In the genomic region with DNA sequence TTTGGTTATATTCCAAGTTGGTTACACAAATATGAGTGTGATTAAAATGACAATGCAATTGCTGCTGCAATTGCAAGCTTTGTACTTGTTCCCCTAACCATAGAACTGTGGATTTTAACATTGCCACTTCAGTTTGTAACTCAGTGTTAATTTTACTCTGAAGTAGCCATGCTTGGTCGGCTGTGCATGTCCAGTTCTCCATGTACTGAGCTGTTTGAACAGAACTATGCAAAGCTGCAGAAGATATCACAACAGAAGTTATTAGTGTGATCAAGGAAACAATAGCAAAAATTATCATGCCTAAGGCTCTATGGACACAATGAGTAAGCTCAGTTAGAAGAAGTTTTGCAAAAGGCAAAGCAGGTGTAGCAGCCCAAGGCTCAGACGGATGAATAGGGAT, we compare ENCODE assay signal across 23 cellular contexts. TPM values are rescaled to one million over a fixed set of nuclear protein-coding genes. Genes with fewer than 3 reads are reported as not detected.
"Had no signal": no experiment of that assay in that cellular context is flagged by ENCODE, and none has a peak within 500 bp of the region (broad histone marks: within the 10 kb centered on the region; RNA-seq: fewer than 3 reads in every experiment).

No MANE protein-coding gene starts in this region.

- H3K9me3 ChIP-seq: esophagus muscularis mucosa, gastrocnemius medialis, prostate gland, right lobe of liver, tibial artery, upper lobe of left lung, uterus had no signal

- H3K27ac ChIP-seq: epithelial cell of prostate, esophagus muscularis mucosa, gastrocnemius medialis, left ventricle myocardium inferior, parathyroid adenoma, prostate gland, right lobe of liver, suprapubic skin, tibial artery, upper lobe of left lung, uterus had no signal

- H3K4me1 ChIP-seq: gastrocnemius medialis, left ventricle myocardium inferior, parathyroid adenoma, prostate gland, right lobe of liver, suprapubic skin, tibial artery, upper lobe of left lung, uterus had no signal

- H3K36me3 ChIP-seq: esophagus muscularis mucosa, gastrocnemius medialis, left ventricle myocardium inferior, prostate gland, right lobe of liver, suprapubic skin, tibial artery, upper lobe of left lung, uterus had no signal

- H3K9ac ChIP-seq: parathyroid adenoma had no signal

- H3K27me3 ChIP-seq: esophagus muscularis mucosa, right lobe of liver, suprapubic skin, tibial artery, upper lobe of left lung, uterus had no signal

- DNase-seq: effector memory CD4-positive, alpha-beta T cell; gastrocnemius medialis; glutamatergic neuron; islet precursor cell; left cardiac atrium; left ventricle myocardium inferior; mesenchymal stem cell; midbrain; retina; right lobe of liver; stimulated activated CD4-positive, alpha-beta T cell treated with anti-CD3 and anti-CD28 coated beads, Interleukin-4, amount 100 ng/mL, for 1 hour; stimulated activated CD8-positive, alpha-beta memory T cell treated with anti-CD3 and anti-CD28 coated beads, Interleukin-4, amount 100 ng/mL, for 48 hours; stimulated activated naive CD8-positive, alpha-beta T cell treated with anti-CD3 and anti-CD28 coated beads, Interleukin-15, Interleukin-2, amounts not matched to agents 100 U/mL and 50 U/mL, for 24 hours; tibial artery; upper lobe of left lung; uterus had no signal

- H3K4me3 ChIP-seq: esophagus muscularis mucosa, gastrocnemius medialis, left ventricle myocardium inferior, lung, prostate gland, right lobe of liver, suprapubic skin, tibial artery, upper lobe of left lung, uterus had no signal

RNA-seq across cellular contexts. Expression of gene CXCR4, which starts 45.3 kb away (rescaled TPM):
- total RNA-seq: fibroblast of villous mesenchyme had no signal
